ENCODE assay signal across 20 cellular contexts in the genomic region with DNA sequence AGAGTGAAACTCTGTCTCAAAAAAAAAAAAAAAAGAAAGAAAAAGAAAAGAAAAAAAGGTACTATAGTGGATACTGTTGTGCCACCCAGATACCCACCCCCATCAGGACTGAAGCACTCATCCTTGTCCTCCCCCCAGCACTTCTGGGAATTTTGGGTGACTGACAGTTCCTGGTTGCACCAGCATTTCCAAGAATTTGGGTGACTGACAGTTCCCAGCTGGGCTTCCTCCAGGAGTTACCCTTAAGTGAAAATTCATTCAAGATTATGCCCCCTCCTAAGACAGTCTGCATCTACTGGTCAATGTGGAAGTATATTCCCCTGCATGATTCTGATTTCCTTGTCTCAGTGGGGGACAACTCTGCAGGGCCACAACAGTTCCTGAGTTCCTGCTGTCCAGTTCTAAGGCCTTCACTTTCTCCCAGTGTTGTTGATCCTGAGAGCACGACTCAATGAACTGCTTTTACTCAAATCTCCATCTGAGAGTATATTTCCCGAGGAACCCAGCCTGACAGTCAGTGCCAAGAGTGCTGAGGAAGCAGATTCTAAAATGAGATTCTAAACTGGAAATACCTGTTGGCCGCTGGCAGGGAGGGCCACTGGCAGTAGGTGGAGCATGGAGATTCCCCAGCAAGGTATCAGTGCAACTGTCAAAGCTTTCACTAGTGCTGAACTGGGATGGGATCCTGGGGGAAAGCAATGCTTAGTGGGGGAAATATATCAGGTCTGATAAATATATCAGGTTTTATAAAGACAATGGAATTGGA. TPM values are rescaled to one million over a fixed set of nuclear protein-coding genes. Genes with fewer than 3 reads are reported as not detected.
DNase-seq lines count a peak whose midpoint lies in the region; ATAC-seq, FAIRE-seq and TF ChIP-seq lines count a peak whose summit lies in the region.
"Had no signal": no experiment of that assay in that cellular context is flagged by ENCODE, and none has a peak within 500 bp of the region (broad histone marks: within the 10 kb centered on the region; RNA-seq: fewer than 3 reads in every experiment).

No MANE protein-coding gene starts in this region.

- H3K79me2 ChIP-seq in PC-9 (ENCODE audit: low read depth), result no peaks in the 10 kb centered on the region

- H3K36me3 Mint-ChIP-seq in activated CD8-positive, alpha-beta T cell treated with anti-CD3 and anti-CD28 coated beads, Interleukin-2, amount 10 ng/mL, durations not matched to agents 7 days and 5 days (ENCODE audit: low read depth), result no peaks in the 10 kb centered on the region
- H3K36me3 Mint-ChIP-seq: CD4-positive, CD25-positive, alpha-beta regulatory T cell; IgD-negative memory B cell had no signal

- peaks cover 2% of the 10 kb centered on the region; the same call in 1 of the 2 replicates for H3F3A ChIP-seq in PC-9 (ENCODE audit: insufficient read depth, low read depth)

- H3K9me2 ChIP-seq in PC-9 (ENCODE audit: insufficient read depth), result no peaks in the 10 kb centered on the region

- FAIRE-seq in small intestine (lab: Jason Lieb, UNC) (no peak), GM12892 (lab: Jason Lieb, UNC) (no peak)
- FAIRE-seq: G401.6, islet of Langerhans, TTC549, urothelium cell line had no signal

- H3K36me3 ChIP-seq in PC-9 (ENCODE audit: low read depth), result no peaks in the 10 kb centered on the region
- no peaks in the 10 kb centered on the region for H3K36me3 ChIP-seq in small intestine (ENCODE audit: control insufficient read depth in 2 of 2, insufficient read depth in 2 of 2, low read length in 2 of 2)
- H3K36me3 ChIP-seq: brain microvascular endothelial cell, gastrocnemius medialis, SJSA1 had no signal

- H4K20me1 ChIP-seq in PC-9 (ENCODE audit: insufficient read depth), result no peaks in the 10 kb centered on the region

- WGBS in small intestine, 3 donors, result 13 to 49% (median 23%) methylated on average over 3 of the region's 3 CpGs

- CTCF ChIA-PET in PC-9 (lab: Charles Lee), result interaction anchor here (0.6 kb wide), 1 partner anchor 341 kb away, joined by 4 read pairs; no protein-coding TSS in a partner anchor
- CTCF ChIA-PET in activated CD8-positive, alpha-beta T cell treated with anti-CD3 and anti-CD28 coated beads, Interleukin-2, amount 10 ng/mL, durations not matched to agents 7 days and 5 days (lab: Charles Lee), result no interaction called here

- H3K27me3 ChIP-seq in PC-9 (ENCODE audit: insufficient read depth, low read depth) (no peaks in the 10 kb centered on the region), small intestine (ENCODE audit: control insufficient read depth in 2 of 2, insufficient read depth in 2 of 2, low read length in 2 of 2) (no peaks in the 10 kb centered on the region)
- H3K27me3 ChIP-seq: gastrocnemius medialis had no signal

- H3K4me3 ChIP-seq in PC-9 (no peak overlapping the region), small intestine (ENCODE audit: low read depth in 1 of 2, low read length in 2 of 2) (no peak overlapping the region)
- H3K4me3 ChIP-seq: gastrocnemius medialis, SJSA1 had no signal

- no peak for TF ChIP-seq POLR2A in GM12892 (IDR thresholded peaks at IDR 0.05; ENCODE audit: low read depth, low read length)

- peaks cover 19% of the 10 kb centered on the region for H3K27me3 Mint-ChIP-seq in activated CD8-positive, alpha-beta T cell treated with anti-CD3 and anti-CD28 coated beads, Interleukin-2, amount 10 ng/mL, durations not matched to agents 7 days and 5 days (ENCODE audit: low read depth)

- peak; percentile 89 for DNase-seq in HPDE6-E6E7 (ENCODE audit: extremely low spot score)
- peak; percentile 58 to 78 for DNase-seq in PC-9
- DNase-seq in iPS-NIHi7 (ENCODE audit: extremely low spot score), result peak; percentile 32
- DNase-seq in small intestine, result peak; percentile 37
- DNase-seq in activated CD8-positive, alpha-beta T cell treated with anti-CD3 and anti-CD28 coated beads, Interleukin-2, amount 10 ng/mL, durations not matched to agents 7 days and 5 days, result no peak
- DNase-seq in NCI-H187 (lab: John Stamatoyannopoulos, UW), result no peak
- no peak for DNase-seq in GM12892 (ENCODE audit: insufficient read length)
- DNase-seq: activated naive CD4-positive, alpha-beta T cell treated with anti-CD3 and anti-CD28 coated beads for 36 hours; brain microvascular endothelial cell; CD4-positive, CD25-positive, alpha-beta regulatory T cell; effector CD8-positive, alpha-beta T cell; gastrocnemius medialis; NCI-H1694 treated with DMSO at 0.1 percent for 48 hours; stimulated activated CD4-positive, alpha-beta T cell treated with anti-CD3 and anti-CD28 coated beads, Interleukin-2, amount 100 ng/mL, for 48 hours had no signal

- H3K4me2 ChIP-seq in PC-9, result peak overlapping the region; percentile 60

- BruUV-seq in PC-9 (replicated peaks; lab: Mats Ljungman, UMichigan), result no TSS peak

- H3K27ac ChIP-seq in PC-9 (no peak overlapping the region), small intestine (ENCODE audit: low read depth in 1 of 2, low read length in 1 of 2) (no peak overlapping the region)
- H3K27ac ChIP-seq: brain microvascular endothelial cell, gastrocnemius medialis, SJSA1 had no signal

- peaks cover 18% of the 10 kb centered on the region for H3K9me3 Mint-ChIP-seq in activated CD8-positive, alpha-beta T cell treated with anti-CD3 and anti-CD28 coated beads, Interleukin-2, amount 10 ng/mL, durations not matched to agents 7 days and 5 days (ENCODE audit: insufficient read depth)

- no peak; the same call in 1 of the 2 replicates for TF ChIP-seq CTCF in PC-9 (conservative IDR thresholded peaks at IDR 0.05)

- H3K4me3 Mint-ChIP-seq in activated CD8-positive, alpha-beta T cell treated with anti-CD3 and anti-CD28 coated beads, Interleukin-2, amount 10 ng/mL, durations not matched to agents 7 days and 5 days, result no peak overlapping the region
- H3K4me3 Mint-ChIP-seq: activated naive CD4-positive, alpha-beta T cell treated with anti-CD3 and anti-CD28 coated beads for 36 hours; CD4-positive, CD25-positive, alpha-beta regulatory T cell; IgD-negative memory B cell had no signal

- peaks cover 5% of the 10 kb centered on the region; the same call in 1 of the 2 replicates for H3K9me3 ChIP-seq in PC-9 (ENCODE audit: insufficient read depth, low read depth)
- H3K9me3 ChIP-seq in small intestine (ENCODE audit: control insufficient read depth, low read depth), result no peaks in the 10 kb centered on the region
- H3K9me3 ChIP-seq: gastrocnemius medialis had no signal

- intact Hi-C loops in PC-9 (cut with micrococcal nuclease; ENCODE audit: unreplicated experiment), result loop anchor here (5.0 kb wide), 1 partner anchor 192 kb away; no protein-coding TSS in a partner anchor

- H3K4me1 ChIP-seq in PC-9 (replicated peaks; ENCODE audit: insufficient read depth) (peaks cover 12% of the 10 kb centered on the region), small intestine (ENCODE audit: control insufficient read depth in 2 of 2, insufficient read depth in 1 of 2, low read depth in 1 of 2, low read length in 1 of 2) (peaks cover 0 to 2% of the 10 kb centered on the region in 2 donors)
- H3K4me1 ChIP-seq: SJSA1 had no signal

- H2AFZ ChIP-seq in PC-9, result no peak overlapping the region

- ATAC-seq in activated CD8-positive, alpha-beta T cell treated with anti-CD3 and anti-CD28 coated beads, Interleukin-2, amount 10 ng/mL, durations not matched to agents 7 days and 5 days, result no peak
- ATAC-seq: gastrocnemius medialis had no signal

- POLR2A ChIA-PET in PC-9 (lab: Charles Lee; ENCODE audit: unreplicated experiment), result no interaction called here
- POLR2A ChIA-PET in activated CD8-positive, alpha-beta T cell treated with anti-CD3 and anti-CD28 coated beads, Interleukin-2, amount 10 ng/mL, durations not matched to agents 7 days and 5 days (lab: Charles Lee), result no interaction called here

- no peak overlapping the region for H3K27ac Mint-ChIP-seq in activated CD8-positive, alpha-beta T cell treated with anti-CD3 and anti-CD28 coated beads, Interleukin-2, amount 10 ng/mL, durations not matched to agents 7 days and 5 days
- H3K27ac Mint-ChIP-seq: activated naive CD4-positive, alpha-beta T cell treated with anti-CD3 and anti-CD28 coated beads for 36 hours; IgD-negative memory B cell had no signal

- peaks cover 4% of the 10 kb centered on the region for H3K4me1 Mint-ChIP-seq in activated CD8-positive, alpha-beta T cell treated with anti-CD3 and anti-CD28 coated beads, Interleukin-2, amount 10 ng/mL, durations not matched to agents 7 days and 5 days (ENCODE audit: low read depth)

RNA-seq across cellular contexts. Expression of a gene that starts 18.5 kb away (rescaled TPM):
- not detected in 2 replicates for total RNA-seq in PC-9 (2021)
- 1 to 10 TPM in 1 of 3 donors, not detected in 2; 1.6 TPM for polyA plus RNA-seq in small intestine
- not detected for total RNA-seq in activated CD8-positive, alpha-beta T cell treated with anti-CD3 and anti-CD28 coated beads, Interleukin-2, amount 10 ng/mL, durations not matched to agents 7 days and 5 days
- polyA plus RNA-seq in GM12892 (2012; ENCODE audit: missing spikeins), result not detected
- total RNA-seq: activated naive CD4-positive, alpha-beta T cell treated with anti-CD3 and anti-CD28 coated beads for 36 hours; CD4-positive, CD25-positive, alpha-beta regulatory T cell; gastrocnemius medialis; SJSA1 had no signal
- polyA plus RNA-seq: CD4-positive, CD25-positive, alpha-beta regulatory T cell; IgD-negative memory B cell had no signal

RNA-seq across cellular contexts. Expression of a gene that starts 23.2 kb away (rescaled TPM):
- not detected in 2 replicates for total RNA-seq in PC-9 (2021)
- 1 to 10 TPM in 2 of 3 donors, under 1 TPM in 1; 0.89 to 6.3 (median 1.6) TPM for polyA plus RNA-seq in small intestine
- not detected for total RNA-seq in activated CD8-positive, alpha-beta T cell treated with anti-CD3 and anti-CD28 coated beads, Interleukin-2, amount 10 ng/mL, durations not matched to agents 7 days and 5 days
- not detected for polyA plus RNA-seq in GM12892 (2012; ENCODE audit: missing spikeins)
- total RNA-seq: activated naive CD4-positive, alpha-beta T cell treated with anti-CD3 and anti-CD28 coated beads for 36 hours; CD4-positive, CD25-positive, alpha-beta regulatory T cell; gastrocnemius medialis; SJSA1 had no signal
- polyA plus RNA-seq: CD4-positive, CD25-positive, alpha-beta regulatory T cell; IgD-negative memory B cell had no signal

RNA-seq across cellular contexts. Expression of a gene that starts 23.5 kb away (rescaled TPM):
- 80.9 and 132 TPM in 2 replicates for total RNA-seq in PC-9 (2021)
- polyA plus RNA-seq in small intestine, result 10 to 100 TPM; 50.8 to 62.1 (median 52.7) TPM
- total RNA-seq in activated CD8-positive, alpha-beta T cell treated with anti-CD3 and anti-CD28 coated beads, Interleukin-2, amount 10 ng/mL, durations not matched to agents 7 days and 5 days, result 100 to 1,000 TPM; 111 to 121 TPM
- 95.4 TPM for polyA plus RNA-seq in GM12892 (2012; ENCODE audit: missing spikeins)

RNA-seq across cellular contexts. Expression of a gene that starts 50.5 kb away (rescaled TPM):
- 13.4 and 17.3 TPM in 2 replicates for total RNA-seq in PC-9 (2021)
- 1 to 10 TPM in 2 of 3 donors, under 1 TPM in 1; 0.22 to 4.2 (median 1.1) TPM for polyA plus RNA-seq in small intestine
- 10 to 100 TPM; 14.6 to 16.4 TPM for total RNA-seq in activated CD8-positive, alpha-beta T cell treated with anti-CD3 and anti-CD28 coated beads, Interleukin-2, amount 10 ng/mL, durations not matched to agents 7 days and 5 days
- 6.4 TPM for polyA plus RNA-seq in GM12892 (2012; ENCODE audit: missing spikeins)

Comparison
In these comparisons a context has a peak if more than half of its experiments do, and no peak if none do; other contexts are left out.
1. DNase-seq: peak in HPDE6-E6E7 (single experiment), PC-9 (2 of 2), iPS-NIHi7 (single experiment) and small intestine (single experiment); none in activated CD8-positive, alpha-beta T cell treated with anti-CD3 and anti-CD28 coated beads, Interleukin-2, amount 10 ng/mL, durations not matched to agents 7 days and 5 days (single experiment), NCI-H187 (0 of 2) and GM12892 (single experiment).